13 cellular contexts compared by ENCODE assay signal in the genomic region with DNA sequence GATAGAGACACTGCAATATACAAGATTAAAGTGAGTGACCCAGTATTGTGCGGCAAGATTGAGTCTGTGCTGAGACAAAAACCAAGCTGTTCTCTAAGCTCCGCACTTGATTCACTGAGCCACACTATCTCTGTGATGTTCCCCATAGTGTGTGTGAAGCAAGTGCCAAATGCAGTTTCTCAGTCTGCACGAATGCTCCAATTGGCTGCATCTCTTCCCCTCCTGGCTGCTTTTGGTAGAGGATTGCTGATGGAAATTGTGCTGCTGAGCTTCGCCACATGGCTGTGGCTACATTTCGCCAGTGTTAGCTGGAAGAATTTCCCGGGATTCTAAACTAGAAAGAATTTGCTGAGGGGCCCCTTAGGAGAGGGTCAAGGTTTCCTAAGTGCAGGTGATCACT.
A peak's percentile ranks its signal among the peaks of the same experiment; 100 is the strongest.
DNase-seq lines count a peak whose midpoint lies in the region; ATAC-seq lines count a peak whose summit lies in the region.
"Had no signal": no experiment of that assay in that cellular context is flagged by ENCODE, and none has a peak within 500 bp of the region (broad histone marks: within the 10 kb centered on the region; RNA-seq: fewer than 3 reads in every experiment).

No MANE protein-coding gene starts in this region.

- no peak overlapping the region for H3K27ac ChIP-seq in substantia nigra (ENCODE audit: low read depth, low read length, poor library complexity, severe bottlenecking)
- H3K27ac ChIP-seq: A549 had no signal

- no peak overlapping the region for H3K4me3 ChIP-seq in H7 (ENCODE audit: insufficient read depth, low read depth, low read length)
- H3K4me3 ChIP-seq: A549 had no signal

- H3K36me3 ChIP-seq in H7 (replicated peaks; ENCODE audit: control insufficient read depth, insufficient read depth, low read length): no peaks in the 10 kb centered on the region

- peak; percentile 16 for DNase-seq in H7
- DNase-seq in cerebellar cortex (ENCODE audit: low spot score): peak; percentile 22
- peak; percentile 14 for DNase-seq in iPS-NIHi7 (ENCODE audit: extremely low spot score)
- no peak for DNase-seq in foreskin melanocyte
- no peak for DNase-seq in substantia nigra (lab: John Stamatoyannopoulos, UW)
- DNase-seq: CD8-positive, alpha-beta T cell; COR-L47; DMS153; DMS79 treated with DMSO at 0.1 percent for 48 hours; EL; GDM1 had no signal

- no peaks in the 10 kb centered on the region for H3K27me3 ChIP-seq in H7 (ENCODE audit: control insufficient read depth, insufficient read depth, low read length)

- no peak for ATAC-seq in HG02759 (IDR thresholded peaks at IDR 0.05; ENCODE audit: unreplicated experiment)
- ATAC-seq: A549; CD8-positive, alpha-beta T cell had no signal

Comparison
In these comparisons a context has a peak if more than half of its experiments do, and no peak if none do; other contexts are left out.
1. DNase-seq: peak in H7 (single experiment), cerebellar cortex (single experiment) and iPS-NIHi7 (single experiment); none in foreskin melanocyte (single experiment) and substantia nigra (0 of 49).